In the genomic region with DNA sequence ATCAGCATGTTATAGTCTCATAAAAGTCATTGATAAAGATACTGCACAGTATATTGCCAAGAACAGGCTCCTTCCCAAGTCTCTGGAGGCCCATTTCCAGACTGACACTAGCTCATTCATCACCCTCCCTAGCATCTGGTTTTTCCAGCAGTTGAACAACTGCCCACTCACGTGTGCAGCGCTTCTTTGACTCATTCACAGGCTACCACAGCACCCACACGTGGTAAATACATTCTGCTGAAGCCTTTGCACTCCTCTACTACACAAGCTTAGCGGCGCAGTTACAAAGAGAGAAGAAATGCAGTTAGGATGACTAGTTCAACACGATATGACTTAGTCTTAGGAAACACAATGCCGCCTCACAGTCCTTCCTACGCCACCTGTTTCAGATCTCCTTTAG, we compare ENCODE assay signal across 8 cellular contexts.
DNase-seq lines count a peak whose midpoint lies in the region; ATAC-seq, FAIRE-seq and TF ChIP-seq lines count a peak whose summit lies in the region.

No MANE protein-coding gene starts in this region.

- H3K27ac Mint-ChIP-seq in astrocyte (ENCODE audit: unreplicated experiment), result peak overlapping the region; percentile 44
- no peak overlapping the region for H3K27ac Mint-ChIP-seq in endodermal cell

- H3K9me3 Mint-ChIP-seq in astrocyte (ENCODE audit: unreplicated experiment) (no peaks in the 10 kb centered on the region), endodermal cell (no peaks in the 10 kb centered on the region)

- no peak for ATAC-seq in HG03159 (IDR thresholded peaks at IDR 0.05; ENCODE audit: unreplicated experiment)

- intact Hi-C loops in spleen (cut with DNase I; ENCODE audit: low total_unique reads), result no loop called here

- H2AFZ ChIP-seq in astrocyte (ENCODE audit: low read depth, low read length), result no peak overlapping the region

- TF ChIP-seq POLR2A in spleen (IDR thresholded peaks at IDR 0.05), result no peak

- H4K20me1 ChIP-seq in astrocyte (ENCODE audit: insufficient read depth, low read length), result no peaks in the 10 kb centered on the region

- H3K27ac ChIP-seq in astrocyte (ENCODE audit: low read depth, low read length), result peak overlapping the region; percentile 32
- H3K27ac ChIP-seq in endodermal cell (ENCODE audit: low read depth, low read length), result no peak overlapping the region
- no peak overlapping the region for H3K27ac ChIP-seq in spleen

- peaks cover 16% of the 10 kb centered on the region for H3K4me1 Mint-ChIP-seq in astrocyte (ENCODE audit: low read depth, unreplicated experiment)
- peaks cover 7% of the 10 kb centered on the region for H3K4me1 Mint-ChIP-seq in endodermal cell

- H3K9me3 ChIP-seq in astrocyte (ENCODE audit: insufficient read depth, low read depth, low read length), result no peaks in the 10 kb centered on the region
- H3K9me3 ChIP-seq in endodermal cell (ENCODE audit: control insufficient read depth, low read length), result no peaks in the 10 kb centered on the region
- no peaks in the 10 kb centered on the region for H3K9me3 ChIP-seq in spleen

- CTCF ChIA-PET in AG04449 (lab: Yijun Ruan, JAX), result interaction anchor here (0.8 to 1.4 kb wide), 2 partner anchors 10 to 144 kb away, joined by 4 to 7 read pairs; no protein-coding TSS in a partner anchor

- H3K4me1 ChIP-seq in astrocyte (ENCODE audit: insufficient read depth, low read length) (peaks cover 16% of the 10 kb centered on the region), endodermal cell (ENCODE audit: control insufficient read depth, insufficient read depth, low read length) (no peaks in the 10 kb centered on the region), spleen (no peaks in the 10 kb centered on the region)

- H3K36me3 ChIP-seq in astrocyte (ENCODE audit: insufficient read depth, low read length) (no peaks in the 10 kb centered on the region), endodermal cell (ENCODE audit: control insufficient read depth, insufficient read depth, low read length) (no peaks in the 10 kb centered on the region), spleen (peaks cover 0 to 41% (median 7%) of the 10 kb centered on the region in 6 donors)

- H3K4me3 Mint-ChIP-seq in astrocyte (ENCODE audit: unreplicated experiment), result no peak overlapping the region
- H3K4me3 Mint-ChIP-seq in endodermal cell, result no peak overlapping the region

- H3K4me3 ChIP-seq in AG04449 (ENCODE audit: low read depth, low read length) (no peak overlapping the region), astrocyte (ENCODE audit: insufficient read depth, low read depth, low read length) (no peak overlapping the region), endodermal cell (ENCODE audit: low read length) (no peak overlapping the region), spleen (no peak overlapping the region)

- POLR2A ChIA-PET in AG04449 (lab: Yijun Ruan, JAX), result no interaction called here

- FAIRE-seq in astrocyte (lab: Jason Lieb, UNC), result peak; percentile 9

- peak overlapping the region; percentile 43 for H3K4me2 ChIP-seq in astrocyte (ENCODE audit: low read length)

- H3K27me3 Mint-ChIP-seq in astrocyte (ENCODE audit: low read depth, unreplicated experiment) (no peaks in the 10 kb centered on the region), endodermal cell (ENCODE audit: insufficient read depth) (no peaks in the 10 kb centered on the region)

- no peaks in the 10 kb centered on the region for H3K27me3 ChIP-seq in astrocyte (ENCODE audit: insufficient read depth, low read length)
- H3K27me3 ChIP-seq in endodermal cell (ENCODE audit: control insufficient read depth, insufficient read depth, low read length, poor library complexity, severe bottlenecking), result no peaks in the 10 kb centered on the region
- H3K27me3 ChIP-seq in spleen (replicated peaks in 1 of 7), result no peaks in the 10 kb centered on the region

- H3K79me2 ChIP-seq in astrocyte (ENCODE audit: insufficient read depth, low read length), result no peaks in the 10 kb centered on the region

- no peak overlapping the region for H3K9ac ChIP-seq in astrocyte (ENCODE audit: low read length)
- H3K9ac ChIP-seq in endodermal cell (ENCODE audit: extremely low read depth, low read length, poor library complexity, severe bottlenecking), result no peak overlapping the region

- TF ChIP-seq CTCF in AG04449 (IDR thresholded peaks at IDR 0.05; ENCODE audit: insufficient read depth, low read length, missing control alignments) (no peak), astrocyte (IDR thresholded peaks at IDR 0.05; ENCODE audit: insufficient read depth, low read depth, low read length) (no peak), endodermal cell (conservative IDR thresholded peaks at IDR 0.05) (no peak), spleen (IDR thresholded peaks at IDR 0.05 in 8 of 11, conservative IDR thresholded peaks at IDR 0.05 in 3 of 11) (no peak)

- H3K36me3 Mint-ChIP-seq in astrocyte (ENCODE audit: low read depth, unreplicated experiment) (peaks cover 13% of the 10 kb centered on the region), endodermal cell (ENCODE audit: low read depth) (peaks cover 4% of the 10 kb centered on the region)

- DNase-seq in AG04449 (ENCODE audit: low read depth, low spot score) (peak; percentile 9), LHCN-M2 (ENCODE audit: low read depth) (peak; percentile 100), astrocyte (ENCODE audit: low read depth) (peak; percentile 96), myocyte (ENCODE audit: low read depth) (peak; percentile 96), endodermal cell (no peak), spleen (no peak), GM19240 (ENCODE audit: insufficient read length, low spot score) (no peak)

- WGBS in endodermal cell (ENCODE audit: insufficient coverage in 1 of 2, insufficient read length in 1 of 2), 2 experiments, result 87 to 93% methylated on average over 7 to 8 of the region's 8 CpGs
- WGBS in spleen, 5 donors, result 73 to 82% (median 80%) methylated on average over 8 of the region's 8 CpGs

Comparison
In these comparisons a context has a peak if more than half of its experiments do, and no peak if none do; other contexts are left out.
1. DNase-seq: peak in AG04449 (single experiment), LHCN-M2 (single experiment), astrocyte (single experiment) and myocyte (single experiment); none in endodermal cell (single experiment), spleen (single experiment) and GM19240 (single experiment).